13 cellular contexts compared by ENCODE assay signal in genomic region chr17:4536742-4537411, GRCh38. TPM values are rescaled to one million over a fixed set of nuclear protein-coding genes. Genes with fewer than 3 reads are reported as not detected.
DNase-seq lines count a peak whose midpoint lies in the region; ATAC-seq and TF ChIP-seq lines count a peak whose summit lies in the region.
"Had no signal": no experiment of that assay in that cellular context is flagged by ENCODE, and none has a peak within 500 bp of the region (broad histone marks: within the 10 kb centered on the region; RNA-seq: fewer than 3 reads in every experiment).

No MANE protein-coding gene starts in this region.

- H3K27ac ChIP-seq in BLaER1 (peak overlapping the region; percentile 71), PC-9 (peak overlapping the region; percentile 31)

- H3K4me2 ChIP-seq in BLaER1 (peak overlapping the region; percentile 83), PC-9 (no peak overlapping the region)

- H4K20me1 ChIP-seq in BLaER1 (peaks cover 69% of the 10 kb centered on the region), PC-9 (ENCODE audit: insufficient read depth) (peaks cover 41% of the 10 kb centered on the region)

- POLR2A ChIA-PET in PC-9 (lab: Charles Lee; ENCODE audit: unreplicated experiment): interaction anchor here (0.6 kb wide), 2 partner anchors 25 to 35 kb away, joined by 3 to 13 read pairs; no protein-coding TSS in a partner anchor

- no peaks in the 10 kb centered on the region for H3K9me2 ChIP-seq in PC-9 (ENCODE audit: insufficient read depth)

- H3K9ac ChIP-seq in BLaER1: peak overlapping the region; percentile 50

- CTCF ChIA-PET in PC-9 (lab: Charles Lee): no interaction called here

- no peak overlapping the region for H2AFZ ChIP-seq in PC-9

- intact Hi-C loops in PC-9 (cut with micrococcal nuclease; ENCODE audit: unreplicated experiment): no loop called here
- intact Hi-C loops in posterior vena cava (cut with DNase I): loop anchor here in 1 of 2 donors (10.0 kb wide), 1 partner anchor 112 kb away; no protein-coding TSS in a partner anchor

- H3K36me3 ChIP-seq in BLaER1: peaks cover 61% of the 10 kb centered on the region
- peaks cover 11% of the 10 kb centered on the region; the same call in 1 of the 2 replicates for H3K36me3 ChIP-seq in PC-9 (ENCODE audit: low read depth)

- no peaks in the 10 kb centered on the region for H3K79me2 ChIP-seq in PC-9 (ENCODE audit: low read depth)

- H3K27me3 ChIP-seq in BLaER1 (no peaks in the 10 kb centered on the region), PC-9 (ENCODE audit: insufficient read depth, low read depth) (no peaks in the 10 kb centered on the region)

- H3K4me1 ChIP-seq in BLaER1 (peaks cover 76% of the 10 kb centered on the region), PC-9 (replicated peaks; ENCODE audit: insufficient read depth) (peaks cover 12% of the 10 kb centered on the region; the same call in 1 of the 2 replicates)

- peaks cover 96% of the 10 kb centered on the region for H3F3A ChIP-seq in PC-9 (ENCODE audit: insufficient read depth, low read depth)

- TF ChIP-seq CTCF in PC-9 (conservative IDR thresholded peaks at IDR 0.05): no peak
- TF ChIP-seq CTCF in fibroblast of pulmonary artery (IDR thresholded peaks at IDR 0.05; ENCODE audit: low read length, missing control alignments): no peak

- no peaks in the 10 kb centered on the region for H3K9me3 ChIP-seq in BLaER1
- H3K9me3 ChIP-seq in PC-9 (ENCODE audit: insufficient read depth, low read depth): no peaks in the 10 kb centered on the region

- no peak for DNase-seq in PC-9
- DNase-seq in fibroblast of pulmonary artery (ENCODE audit: low read depth): peak; percentile 67
- DNase-seq in posterior vena cava (ENCODE audit: low spot score): peak; percentile 91
- DNase-seq in globus pallidus (ENCODE audit: low spot score): no peak
- DNase-seq in stimulated activated CD4-positive, alpha-beta T cell treated with anti-CD3 and anti-CD28 coated beads, Interleukin-4, amount 100 ng/mL, for 1 hour: no peak
- no peak for DNase-seq in NCI-H146 treated with DMSO at 0.1 percent for 48 hours (lab: John Stamatoyannopoulos, UW; ENCODE audit: unreplicated experiment)
- DNase-seq: dermis blood vessel endothelial cell, kidney glomerular epithelial cell, NCI-H510A had no signal

- no peak for ATAC-seq in HG03432 (IDR thresholded peaks at IDR 0.05; ENCODE audit: unreplicated experiment)

- H3K4me3 ChIP-seq in BLaER1: no peak overlapping the region
- no peak overlapping the region for H3K4me3 ChIP-seq in PC-9
- H3K4me3 ChIP-seq in fibroblast of pulmonary artery (replicated peaks; ENCODE audit: low read depth, low read length): no peak overlapping the region

- BruUV-seq in PC-9 (replicated peaks; lab: Mats Ljungman, UMichigan): no TSS peak

RNA-seq across cellular contexts. Expression of gene MYBBP1A, which starts 18.3 kb away (rescaled TPM):
- total RNA-seq in PC-9 (2021) (76.3 and 89.1 TPM in 2 replicates), posterior vena cava (10 to 100 TPM; 37.9 to 41.0 TPM)

RNA-seq across cellular contexts. Expression of gene GGT6, which starts 23.5 kb away (rescaled TPM):
- total RNA-seq in PC-9 (2021) (3.7 and 7.5 TPM in 2 replicates), posterior vena cava (not detected)
- total RNA-seq: CD4-positive, alpha-beta memory T cell; dermis blood vessel endothelial cell; T-helper 1 cell treated with Interleukin-12 subunit alpha and Interleukin-12 subunit beta and Interleukin-4 antibody, amounts not matched to agents 30 ng/mL and 1 ng/mL, for 36 hours had no signal

RNA-seq across cellular contexts. Expression of gene SPNS2, which starts 38.2 kb away (rescaled TPM):
- total RNA-seq in PC-9 (2021) (25.7 and 33.8 TPM in 2 replicates), posterior vena cava (10 to 100 TPM; 16.2 to 20.9 TPM)

RNA-seq across cellular contexts. Expression of gene SMTNL2, which starts 47.5 kb away (rescaled TPM):
- total RNA-seq in PC-9 (2021) (not detected in 2 replicates), posterior vena cava (1 to 10 TPM; 2.0 to 3.0 TPM)
- total RNA-seq: CD4-positive, alpha-beta memory T cell; T-helper 1 cell treated with Interleukin-12 subunit alpha and Interleukin-12 subunit beta and Interleukin-4 antibody, amounts not matched to agents 30 ng/mL and 1 ng/mL, for 36 hours had no signal

Comparison
In these comparisons a context has a peak if more than half of its experiments do, and no peak if none do; other contexts are left out.
1. DNase-seq: peak in fibroblast of pulmonary artery (single experiment) and posterior vena cava (single experiment); none in PC-9 (0 of 2), globus pallidus (single experiment), stimulated activated CD4-positive, alpha-beta T cell treated with anti-CD3 and anti-CD28 coated beads, Interleukin-4, amount 100 ng/mL, for 1 hour (single experiment) and NCI-H146 treated with DMSO at 0.1 percent for 48 hours (single experiment).